ENCODE assay signal across 25 cellular contexts in genomic region chr4:168336837-168337549, GRCh38. TPM values are rescaled to one million over a fixed set of nuclear protein-coding genes. Genes with fewer than 3 reads are reported as not detected.
DNase-seq lines count a peak whose midpoint lies in the region; ATAC-seq, FAIRE-seq and TF ChIP-seq lines count a peak whose summit lies in the region.
"Had no signal": no experiment of that assay in that cellular context is flagged by ENCODE, and none has a peak within 500 bp of the region (broad histone marks: within the 10 kb centered on the region; RNA-seq: fewer than 3 reads in every experiment).

No MANE protein-coding gene starts in this region.

- no peak overlapping the region for H2BK120ac ChIP-seq in mesenchymal stem cell (ENCODE audit: low read depth, low read length)

- no peaks in the 10 kb centered on the region for H3K36me3 ChIP-seq in endothelial cell of umbilical vein (ENCODE audit: control insufficient read depth in 2 of 2, extremely low read depth in 1 of 2, insufficient read depth in 2 of 2, low read length in 2 of 2)
- H3K36me3 ChIP-seq in mesenchymal stem cell (ENCODE audit: control insufficient read depth in 1 of 2, insufficient read depth in 2 of 2, low read depth in 1 of 2, low read length in 2 of 2) = no peaks in the 10 kb centered on the region
- H3K36me3 ChIP-seq in suprapubic skin = no peaks in the 10 kb centered on the region
- no peaks in the 10 kb centered on the region for H3K36me3 ChIP-seq in effector memory CD4-positive, alpha-beta T cell (ENCODE audit: control insufficient read depth, insufficient read depth, low read length)
- H3K36me3 ChIP-seq: MG63, SJSA1 had no signal

- H3K9me1 ChIP-seq in endothelial cell of umbilical vein (replicated peaks; ENCODE audit: control insufficient read depth, extremely low read depth, insufficient read depth, low read length) = no peaks in the 10 kb centered on the region

- no peak overlapping the region for H3K23ac ChIP-seq in mesenchymal stem cell (ENCODE audit: low read length in 2 of 2)

- intact Hi-C loops in endothelial cell of umbilical vein (cut with micrococcal nuclease) (no loop called here), CD14-positive monocyte (cut with micrococcal nuclease) (no loop called here)

- BruUV-seq in endothelial cell of umbilical vein (replicated peaks; lab: Mats Ljungman, UMichigan) = no TSS peak

- no peaks in the 10 kb centered on the region for H3K79me1 ChIP-seq in mesenchymal stem cell (replicated peaks; ENCODE audit: low read length, poor library complexity, severe bottlenecking)

- DNase-seq in endothelial cell of umbilical vein (ENCODE audit: low read depth, low spot score) (no peak), mesenchymal stem cell (peak; percentile 8), suprapubic skin (ENCODE audit: low spot score in 2 of 2) (no peak), CD14-positive monocyte (ENCODE audit: low spot score) (no peak), GM19239 (ENCODE audit: insufficient read length, low spot score) (no peak)
- DNase-seq in effector memory CD4-positive, alpha-beta T cell = no peak
- DNase-seq: C1 segment of cervical spinal cord; CD8-positive, alpha-beta T cell; DND-41; H9; KBM-7; MG63; NCI-H1105 treated with DMSO at 0.1 percent for 48 hours; NCI-H146; NCI-H2029; NCI-H446; NCI-H524 treated with DMSO at 0.1 percent for 48 hours; NCI-H82; NK-92 treated with Interleukin-12 subunit alpha and Interleukin-12 subunit beta, amount 100 ng/mL, for 24 hours; PC-3 had no signal

- TF ChIP-seq POLR2A in endothelial cell of umbilical vein (IDR thresholded peaks at IDR 0.05; ENCODE audit: low read depth, low read length) = no peak
- TF ChIP-seq POLR2A in suprapubic skin (IDR thresholded peaks at IDR 0.05) = no peak

- H3K27ac ChIP-seq in endothelial cell of umbilical vein (ENCODE audit: insufficient read depth, low read depth, low read length) = no peak overlapping the region
- H3K27ac ChIP-seq in mesenchymal stem cell (ENCODE audit: low read length, poor library complexity, severe bottlenecking) = no peak overlapping the region
- H3K27ac ChIP-seq in suprapubic skin = peak overlapping the region; percentile 10
- no peak overlapping the region for H3K27ac ChIP-seq in effector memory CD4-positive, alpha-beta T cell (ENCODE audit: insufficient read depth, low read length, poor library complexity, severe bottlenecking)
- H3K27ac ChIP-seq: SJSA1 had no signal

- H3K27me3 Mint-ChIP-seq in CD14-positive monocyte (ENCODE audit: low read depth in 3 of 3) = no peaks in the 10 kb centered on the region

- peak overlapping the region in 1 of 2 experiments; percentile 71 for H3K18ac ChIP-seq in mesenchymal stem cell (ENCODE audit: low read depth in 1 of 2, low read length in 2 of 2)

- H3K4ac ChIP-seq in mesenchymal stem cell (ENCODE audit: low read depth in 1 of 2, low read length in 2 of 2) = no peak overlapping the region

- no peak overlapping the region for H2BK5ac ChIP-seq in mesenchymal stem cell (ENCODE audit: low read depth, low read length, poor library complexity, severe bottlenecking)

- no peaks in the 10 kb centered on the region for H3K79me2 ChIP-seq in endothelial cell of umbilical vein (ENCODE audit: control insufficient read depth, insufficient read depth, low read length)

- no peak overlapping the region for H2BK12ac ChIP-seq in mesenchymal stem cell (ENCODE audit: low read length in 2 of 2)

- ATAC-seq in SK-N-SH treated with all-trans-retinoic acid at 6 μM for 48 hours = peak; percentile 64
- ATAC-seq: CD8-positive, alpha-beta T cell; GM23338; PC-3; Right ventricle myocardium inferior had no signal

- dilution Hi-C loops in endothelial cell of umbilical vein (cut with MboI; ENCODE audit: extremely low pct_ligation_motif_present, low sequenced_read_pairs) = no loop called here

- WGBS in mesenchymal stem cell = 95% methylated on average over 2 of the region's 3 CpGs
- 51% methylated on average over 3 of the region's 3 CpGs for whole genome bisulfite sequencing in suprapubic skin

- FAIRE-seq in endothelial cell of umbilical vein (lab: Jason Lieb, UNC) = peak; percentile 26
- no peak for FAIRE-seq in GM19239 (lab: Jason Lieb, UNC)
- FAIRE-seq: HTR-8/SVneo had no signal

- H4K8ac ChIP-seq in mesenchymal stem cell (ENCODE audit: low read length) = no peak overlapping the region

- no peak for TF ChIP-seq CTCF in endothelial cell of umbilical vein (IDR thresholded peaks at IDR 0.05; ENCODE audit: extremely low read depth in 1 of 2, insufficient read depth in 1 of 2, low read depth in 1 of 2, low read length in 2 of 2)
- TF ChIP-seq CTCF in suprapubic skin (IDR thresholded peaks at IDR 0.05) = no peak
- no peak for TF ChIP-seq CTCF in CD14-positive monocyte (IDR thresholded peaks at IDR 0.05)

- H3K4me2 ChIP-seq in endothelial cell of umbilical vein (ENCODE audit: insufficient read depth, low read length) (no peak overlapping the region), mesenchymal stem cell (ENCODE audit: low read length, poor library complexity, severe bottlenecking) (no peak overlapping the region)
- H3K4me2 ChIP-seq: GM23338 had no signal

- CTCF ChIA-PET in endothelial cell of umbilical vein (lab: Charles Lee) = no interaction called here

- no peaks in the 10 kb centered on the region for H3K4me1 ChIP-seq in endothelial cell of umbilical vein (ENCODE audit: control insufficient read depth, extremely low read depth, insufficient read depth, low read length)
- H3K4me1 ChIP-seq in mesenchymal stem cell (ENCODE audit: control insufficient read depth, insufficient read depth, low read depth, low read length) = no peaks in the 10 kb centered on the region
- no peaks in the 10 kb centered on the region for H3K4me1 ChIP-seq in suprapubic skin
- H3K4me1 ChIP-seq in effector memory CD4-positive, alpha-beta T cell (ENCODE audit: control insufficient read depth, insufficient read depth, low read length, poor library complexity, severe bottlenecking) = no peaks in the 10 kb centered on the region
- H3K4me1 ChIP-seq: SJSA1 had no signal

- POLR2A ChIA-PET in endothelial cell of umbilical vein (lab: Charles Lee) = no interaction called here

- H3K4me3 ChIP-seq in endothelial cell of umbilical vein (replicated peaks in 1 of 3; ENCODE audit: insufficient read depth in 1 of 3, low read depth in 1 of 3, low read length in 3 of 3) (no peak overlapping the region), mesenchymal stem cell (ENCODE audit: insufficient read depth in 1 of 2, low read depth in 1 of 2, low read length in 2 of 2) (no peak overlapping the region), suprapubic skin (no peak overlapping the region)
- no peak overlapping the region for H3K4me3 ChIP-seq in effector memory CD4-positive, alpha-beta T cell (ENCODE audit: insufficient read depth, low read depth, low read length, poor library complexity, severe bottlenecking)
- H3K4me3 ChIP-seq: GM23338, MG63, SJSA1 had no signal

- H3K27ac Mint-ChIP-seq in CD14-positive monocyte = no peak overlapping the region
- H3K27ac Mint-ChIP-seq: CD8-positive, alpha-beta T cell; GM23338; H9 had no signal

- H3K4me3 Mint-ChIP-seq in CD14-positive monocyte = no peak overlapping the region
- H3K4me3 Mint-ChIP-seq: CD8-positive, alpha-beta T cell; GM23338; H9 had no signal

- no peaks in the 10 kb centered on the region for H4K20me1 ChIP-seq in endothelial cell of umbilical vein (replicated peaks; ENCODE audit: control insufficient read depth, extremely low read depth, insufficient read depth, low read length)

- H3K9ac ChIP-seq in endothelial cell of umbilical vein (replicated peaks; ENCODE audit: extremely low read depth, insufficient read depth, low read length) = no peak overlapping the region
- no peak overlapping the region for H3K9ac ChIP-seq in mesenchymal stem cell (ENCODE audit: low read length)

- no peak for TF ChIP-seq EP300 in suprapubic skin (IDR thresholded peaks at IDR 0.05)

- no peaks in the 10 kb centered on the region for H3K4me1 Mint-ChIP-seq in CD14-positive monocyte
- H3K4me1 Mint-ChIP-seq: GM23338, H9 had no signal

- H3K27me3 ChIP-seq in endothelial cell of umbilical vein (ENCODE audit: control insufficient read depth in 2 of 2, insufficient read depth in 2 of 2, low read length in 2 of 2) (no peaks in the 10 kb centered on the region), mesenchymal stem cell (ENCODE audit: control insufficient read depth in 1 of 2, insufficient read depth in 1 of 2, low read length in 2 of 2) (no peaks in the 10 kb centered on the region), suprapubic skin (no peaks in the 10 kb centered on the region)
- H3K27me3 ChIP-seq in effector memory CD4-positive, alpha-beta T cell (replicated peaks; ENCODE audit: control insufficient read depth, insufficient read depth, low read length, poor library complexity, severe bottlenecking) = no peaks in the 10 kb centered on the region
- H3K27me3 ChIP-seq: MG63, SJSA1 had no signal

- H3K36me3 Mint-ChIP-seq in CD14-positive monocyte = peaks cover 0 to 4% of the 10 kb centered on the region in 2 donors
- H3K36me3 Mint-ChIP-seq: CD8-positive, alpha-beta T cell had no signal

- H2AK5ac ChIP-seq in mesenchymal stem cell (ENCODE audit: low read length, severe bottlenecking) = no peak overlapping the region

- H3K9me3 Mint-ChIP-seq in CD14-positive monocyte = peaks cover 0 to 11% (median 7%) of the 10 kb centered on the region in 7 donors
- H3K9me3 Mint-ChIP-seq: GM23338 had no signal

- H2AFZ ChIP-seq in endothelial cell of umbilical vein (ENCODE audit: low read depth, low read length) (no peak overlapping the region), mesenchymal stem cell (ENCODE audit: low read depth, low read length) (no peak overlapping the region)
- H2AFZ ChIP-seq: GM23338 had no signal

- H2BK15ac ChIP-seq in mesenchymal stem cell (ENCODE audit: low read depth, poor library complexity, severe bottlenecking) = no peak overlapping the region

- H3K9me3 ChIP-seq in endothelial cell of umbilical vein (replicated peaks; ENCODE audit: control insufficient read depth, insufficient read depth, low read length) = no peaks in the 10 kb centered on the region
- H3K9me3 ChIP-seq in mesenchymal stem cell (ENCODE audit: control insufficient read depth, low read length) = no peaks in the 10 kb centered on the region
- no peaks in the 10 kb centered on the region for H3K9me3 ChIP-seq in suprapubic skin
- H3K9me3 ChIP-seq in effector memory CD4-positive, alpha-beta T cell (ENCODE audit: control insufficient read depth, low read length) = no peaks in the 10 kb centered on the region
- H3K9me3 ChIP-seq: MG63, SJSA1 had no signal

- H4K91ac ChIP-seq in mesenchymal stem cell (ENCODE audit: low read length) = no peak overlapping the region

- H3K14ac ChIP-seq in mesenchymal stem cell (ENCODE audit: low read length in 2 of 2) = no peak overlapping the region

RNA-seq across cellular contexts. Expression of gene DDX60, which starts 18.4 kb away (rescaled TPM):
- 7.9 and 9.3 TPM in 2 replicates for total RNA-seq in endothelial cell of umbilical vein
- polyA plus RNA-seq in endothelial cell of umbilical vein = 1.9 and 3.8 TPM in 2 replicates
- 4.0 and 5.6 TPM in 2 replicates for polyA plus RNA-seq in endothelial cell of umbilical vein (2011; cell fraction: cytosol; rRNA removed)
- polyA plus RNA-seq in endothelial cell of umbilical vein (2011; cell fraction: nucleus; rRNA removed) = 12.3 and 16.1 TPM in 2 replicates
- 5.1 and 5.8 TPM in 2 replicates for polyA plus RNA-seq in endothelial cell of umbilical vein (2012)
- 8.6 and 9.2 TPM in 2 replicates for polyA minus RNA-seq in endothelial cell of umbilical vein
- 4.0 TPM for polyA minus RNA-seq in endothelial cell of umbilical vein (2011; cell fraction: cytosol; rRNA and poly(A)+ RNA removed)
- polyA minus RNA-seq in endothelial cell of umbilical vein (2011; cell fraction: nucleus; rRNA and poly(A)+ RNA removed) = 15.4 and 21.4 TPM in 2 replicates
- polyA plus RNA-seq in mesenchymal stem cell (2013, experiment 1 of 2) = 6.0 TPM
- 6.0 TPM for polyA plus RNA-seq in mesenchymal stem cell (2013, experiment 2 of 2)
- total RNA-seq in suprapubic skin = 10 to 100 TPM in 3 of 4 donors, 1 to 10 TPM in 1; 6.1 to 17.3 (median 15.4) TPM
- polyA plus RNA-seq in CD14-positive monocyte = 10 to 100 TPM in 1 of 2 donors, 1 to 10 TPM in 1; 8.6 to 12.2 TPM
